Comparison of ENCODE assay signal across 8 cellular contexts in the genomic region with DNA sequence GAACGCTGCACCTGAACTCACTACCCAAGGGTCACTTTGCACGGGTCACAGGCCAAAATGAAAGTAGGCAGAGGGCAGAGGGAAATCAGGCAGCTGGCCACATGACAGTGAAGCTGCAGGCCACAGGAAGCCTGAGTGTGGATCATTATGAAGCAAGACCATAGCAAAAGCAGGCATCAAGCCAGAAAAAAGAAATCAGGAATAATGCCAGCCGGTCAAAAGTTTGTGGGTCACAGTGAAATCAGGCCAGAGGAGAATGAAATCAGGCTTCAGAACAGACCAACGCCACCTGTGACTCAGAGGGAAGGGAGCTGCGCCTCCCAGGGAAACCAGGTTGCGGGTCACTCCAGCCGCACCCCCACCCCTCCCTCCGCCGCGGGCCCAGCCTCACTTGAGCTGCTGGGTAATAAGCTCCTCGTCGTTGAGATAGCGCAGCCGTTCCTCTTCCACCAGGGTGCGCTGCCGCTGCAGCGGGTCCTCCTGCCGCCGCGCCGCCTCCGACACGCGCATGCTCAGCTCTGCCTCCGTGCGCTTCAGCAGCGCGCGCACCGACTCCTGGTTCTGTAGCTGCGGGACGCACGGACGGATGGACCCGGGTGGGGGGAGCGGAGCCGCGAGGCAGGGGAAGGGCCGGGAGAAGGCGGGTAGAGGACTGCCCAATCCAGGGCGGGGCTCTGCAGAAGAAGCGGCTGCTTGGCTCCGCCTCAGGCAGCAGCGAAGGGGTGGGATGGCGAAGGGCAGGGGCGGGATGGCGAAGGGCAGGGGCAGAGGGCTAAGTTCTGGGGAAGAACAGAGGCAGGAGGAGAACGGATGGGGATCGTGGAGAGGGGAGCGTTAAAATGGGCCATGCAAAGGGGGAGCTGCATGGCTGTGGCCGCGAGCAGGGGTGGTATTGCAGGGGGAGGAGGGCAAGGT. TPM values are rescaled to one million over a fixed set of nuclear protein-coding genes. Genes with fewer than 3 reads are reported as not detected.
DNase-seq lines count a peak whose midpoint lies in the region; ATAC-seq, FAIRE-seq and TF ChIP-seq lines count a peak whose summit lies in the region.

No MANE protein-coding gene starts in this region.

- H3K4me3 ChIP-seq in adipocyte (ENCODE audit: low read length) (peak overlapping the region; percentile 54), pancreas (peak overlapping the region in 2 of 4 donors; percentile 30 to 45), thymus (ENCODE audit: low read length) (peak overlapping the region; percentile 52)

- FAIRE-seq in pancreas (lab: Jason Lieb, UNC): no peak

- H3K27me3 ChIP-seq in adipocyte (replicated peaks; ENCODE audit: control insufficient read depth, insufficient read depth, low read length) (peaks cover 26% of the 10 kb centered on the region), pancreas (peaks cover 0 to 7% (median 0%) of the 10 kb centered on the region in 4 donors), thymus (ENCODE audit: control insufficient read depth, insufficient read depth) (peaks cover 42% of the 10 kb centered on the region)

- H3K4me1 ChIP-seq in adipocyte (ENCODE audit: control insufficient read depth, insufficient read depth, low read length) (peaks cover 32% of the 10 kb centered on the region), pancreas (peaks cover 0 to 11% (median 9%) of the 10 kb centered on the region in 3 donors), thymus (ENCODE audit: control insufficient read depth, insufficient read depth, low read length) (peaks cover 15% of the 10 kb centered on the region)

- TF ChIP-seq CTCF in pancreas (IDR thresholded peaks at IDR 0.05): peak; percentile 76 to 86 (median 79)

- ATAC-seq in HG02588 (IDR thresholded peaks at IDR 0.05; ENCODE audit: unreplicated experiment) (peak; percentile 55), pancreas (peak; percentile 85 to 96 (median 92))

- intact Hi-C loops in cardiac septum (cut with DNase I) (loop anchor here (1.0 kb wide), 1 partner anchor 26 kb away; no protein-coding TSS in a partner anchor), pancreas (cut with DNase I) (no loop called here)

- H3K9ac ChIP-seq in adipocyte (ENCODE audit: low read length): peak overlapping the region; percentile 33

- 6 to 9% methylated on average over 52 of the region's 52 CpGs for WGBS in pancreas, 2 donors
- 6% methylated on average over 52 of the region's 52 CpGs for WGBS in thymus

- H3K9me3 ChIP-seq in adipocyte (ENCODE audit: control insufficient read depth, low read length) (no peaks in the 10 kb centered on the region), pancreas (no peaks in the 10 kb centered on the region), thymus (ENCODE audit: control insufficient read depth) (no peaks in the 10 kb centered on the region)

- H3K36me3 ChIP-seq in adipocyte (ENCODE audit: control insufficient read depth, insufficient read depth, low read length, severe bottlenecking): no peaks in the 10 kb centered on the region
- H3K36me3 ChIP-seq in pancreas: no peaks in the 10 kb centered on the region
- no peaks in the 10 kb centered on the region for H3K36me3 ChIP-seq in thymus (ENCODE audit: control insufficient read depth, insufficient read depth)

- peak overlapping the region in 2 of 4 donors; percentile 15 to 38 for H3K27ac ChIP-seq in pancreas
- no peak overlapping the region for H3K27ac ChIP-seq in thymus (ENCODE audit: low read depth)

- DNase-seq in EL: peak; percentile 96
- DNase-seq in NCI-H1436 (lab: John Stamatoyannopoulos, UW): peak; percentile 98
- peak; percentile 95 for DNase-seq in SW480 (ENCODE audit: low spot score)
- DNase-seq in adipocyte (ENCODE audit: low read depth): peak; percentile 98
- peak; percentile 95 for DNase-seq in cardiac septum (ENCODE audit: low spot score)
- peak; percentile 88 to 97 (median 94) for DNase-seq in pancreas

RNA-seq across cellular contexts. Expression of a gene that starts 47.7 kb away (rescaled TPM):
- total RNA-seq in cardiac septum (6.2 TPM), pancreas (1 to 10 TPM; 5.8 to 9.3 (median 8.2) TPM)
- polyA plus RNA-seq in pancreas (10 to 100 TPM; 18.4 to 30.3 TPM), thymus (1.1 TPM)
